ENCODE assay signal across 12 cellular contexts in the genomic region with DNA sequence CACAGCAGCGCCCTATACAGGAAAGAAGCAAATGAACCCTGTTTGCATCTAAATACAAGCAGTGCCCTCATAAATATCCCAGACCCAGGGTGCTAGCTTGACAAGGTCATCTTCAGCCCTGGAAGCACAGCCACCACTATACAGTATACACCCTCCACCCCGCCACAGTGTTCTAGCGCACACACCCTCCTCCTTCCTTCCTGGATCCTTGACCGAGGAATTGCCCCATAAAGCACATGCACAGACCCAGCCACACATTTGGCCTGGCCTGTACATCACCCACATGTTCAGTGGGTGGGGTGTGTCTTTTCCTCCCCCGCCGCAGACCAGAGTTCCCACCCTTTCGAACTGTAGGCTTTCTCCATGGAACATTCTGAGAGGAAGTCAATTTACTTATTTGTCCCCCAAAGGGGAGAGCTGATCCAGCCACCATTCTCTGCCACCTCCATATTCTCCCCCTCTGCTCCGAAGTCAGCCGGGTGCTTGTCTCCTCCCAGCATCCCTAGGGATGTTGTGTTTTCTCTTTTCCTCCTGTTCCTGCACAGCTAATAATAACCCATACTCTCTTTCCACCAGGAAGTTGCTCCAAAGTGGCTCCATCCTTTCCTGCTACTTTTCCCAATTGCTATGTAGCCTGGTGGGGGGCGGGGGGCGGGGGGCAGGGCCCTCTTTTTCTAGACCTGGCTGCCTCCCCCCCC. TPM values are rescaled to one million over a fixed set of nuclear protein-coding genes. Genes with fewer than 3 reads are reported as not detected.
DNase-seq lines count a peak whose midpoint lies in the region; ATAC-seq and TF ChIP-seq lines count a peak whose summit lies in the region.
"Had no signal": no experiment of that assay in that cellular context is flagged by ENCODE, and none has a peak within 500 bp of the region (broad histone marks: within the 10 kb centered on the region; RNA-seq: fewer than 3 reads in every experiment).

No MANE protein-coding gene starts in this region.

- H3K23ac ChIP-seq in mesenchymal stem cell (ENCODE audit: low read length in 2 of 2), result no peak overlapping the region

- ATAC-seq in body of pancreas (peak; percentile 43), GM21515 (IDR thresholded peaks at IDR 0.05; ENCODE audit: unreplicated experiment) (no peak), GM21717 (IDR thresholded peaks at IDR 0.05; ENCODE audit: unreplicated experiment) (no peak)
- ATAC-seq: PC-3 had no signal

- no peaks in the 10 kb centered on the region for H3K36me3 Mint-ChIP-seq in endodermal cell (ENCODE audit: low read depth)

- H3K18ac ChIP-seq in mesenchymal stem cell (ENCODE audit: low read depth in 1 of 2, low read length in 2 of 2), result no peak overlapping the region

- H3K9me3 ChIP-seq in Karpas-422 (ENCODE audit: low read length) (no peaks in the 10 kb centered on the region), body of pancreas (no peaks in the 10 kb centered on the region), mesenchymal stem cell (ENCODE audit: control insufficient read depth, low read length) (no peaks in the 10 kb centered on the region), endodermal cell (ENCODE audit: control insufficient read depth, low read length) (no peaks in the 10 kb centered on the region)
- H3K9me3 ChIP-seq: MG63 had no signal

- peaks cover 41% of the 10 kb centered on the region for H3K79me2 ChIP-seq in Karpas-422 (ENCODE audit: low read length)

- H3K27me3 ChIP-seq in Karpas-422 (ENCODE audit: low read length) (no peaks in the 10 kb centered on the region), body of pancreas (no peaks in the 10 kb centered on the region), mesenchymal stem cell (ENCODE audit: control insufficient read depth in 1 of 2, insufficient read depth in 1 of 2, low read length in 2 of 2) (peaks cover 0 to 35% of the 10 kb centered on the region in 2 experiments), endodermal cell (ENCODE audit: control insufficient read depth, insufficient read depth, low read length, poor library complexity, severe bottlenecking) (peaks cover 8% of the 10 kb centered on the region)
- H3K27me3 ChIP-seq: MG63 had no signal

- H4K8ac ChIP-seq in mesenchymal stem cell (ENCODE audit: low read length), result no peak overlapping the region

- no peaks in the 10 kb centered on the region for H3K9me3 Mint-ChIP-seq in endodermal cell

- peaks cover 71% of the 10 kb centered on the region for H3K4me1 ChIP-seq in Karpas-422 (ENCODE audit: low read length)
- H3K4me1 ChIP-seq in body of pancreas, result peaks cover 16% of the 10 kb centered on the region
- H3K4me1 ChIP-seq in mesenchymal stem cell (ENCODE audit: control insufficient read depth, insufficient read depth, low read depth, low read length), result no peaks in the 10 kb centered on the region
- no peaks in the 10 kb centered on the region for H3K4me1 ChIP-seq in endodermal cell (ENCODE audit: control insufficient read depth, insufficient read depth, low read length)

- TF ChIP-seq CTCF in body of pancreas (IDR thresholded peaks at IDR 0.05) (no peak), endodermal cell (conservative IDR thresholded peaks at IDR 0.05) (no peak)

- H3K4ac ChIP-seq in mesenchymal stem cell (ENCODE audit: low read depth in 1 of 2, low read length in 2 of 2), result no peak overlapping the region

- peaks cover 2% of the 10 kb centered on the region for H3K4me1 Mint-ChIP-seq in endodermal cell

- H2AFZ ChIP-seq in Karpas-422 (ENCODE audit: low read length) (no peak overlapping the region), mesenchymal stem cell (ENCODE audit: low read depth, low read length) (no peak overlapping the region)

- H3K27ac ChIP-seq in Karpas-422 (ENCODE audit: low read length) (peak overlapping the region; percentile 68), body of pancreas (peak overlapping the region in 2 of 4 donors; percentile 21 to 68), mesenchymal stem cell (ENCODE audit: low read length, poor library complexity, severe bottlenecking) (no peak overlapping the region), endodermal cell (ENCODE audit: low read depth, low read length) (no peak overlapping the region)
- H3K27ac ChIP-seq: C4-2B had no signal

- no peak overlapping the region for H3K9ac ChIP-seq in Karpas-422 (ENCODE audit: low read length)
- no peak overlapping the region for H3K9ac ChIP-seq in mesenchymal stem cell (ENCODE audit: low read length)
- H3K9ac ChIP-seq in endodermal cell (ENCODE audit: extremely low read depth, low read length, poor library complexity, severe bottlenecking), result no peak overlapping the region

- intact Hi-C loops in body of pancreas (cut with DNase I), result no loop called here

- H3K4me2 ChIP-seq in Karpas-422 (ENCODE audit: low read depth, low read length, poor library complexity, severe bottlenecking) (no peak overlapping the region), mesenchymal stem cell (ENCODE audit: low read length, poor library complexity, severe bottlenecking) (no peak overlapping the region)

- H2BK15ac ChIP-seq in mesenchymal stem cell (ENCODE audit: low read depth, poor library complexity, severe bottlenecking), result no peak overlapping the region

- no peaks in the 10 kb centered on the region for H3K9me2 ChIP-seq in Karpas-422 (replicated peaks; ENCODE audit: insufficient read depth, low read length)

- H3K36me3 ChIP-seq in Karpas-422 (ENCODE audit: insufficient read depth, low read length) (peaks cover 33% of the 10 kb centered on the region), body of pancreas (replicated peaks in 1 of 2; ENCODE audit: insufficient read depth in 1 of 2, low read depth in 2 of 2) (no peaks in the 10 kb centered on the region), mesenchymal stem cell (ENCODE audit: control insufficient read depth in 1 of 2, insufficient read depth in 2 of 2, low read depth in 1 of 2, low read length in 2 of 2) (peaks cover 0 to 17% of the 10 kb centered on the region in 2 experiments), endodermal cell (ENCODE audit: control insufficient read depth, insufficient read depth, low read length) (no peaks in the 10 kb centered on the region)
- H3K36me3 ChIP-seq: MG63 had no signal

- H4K20me1 ChIP-seq in Karpas-422 (ENCODE audit: insufficient read depth, low read depth, low read length), result no peaks in the 10 kb centered on the region

- no peak overlapping the region for H3K27ac Mint-ChIP-seq in endodermal cell

- no peak for TF ChIP-seq POLR2A in body of pancreas (IDR thresholded peaks at IDR 0.05)

- H2BK120ac ChIP-seq in mesenchymal stem cell (ENCODE audit: low read depth, low read length), result no peak overlapping the region

- no peak overlapping the region for H2BK12ac ChIP-seq in mesenchymal stem cell (ENCODE audit: low read length in 2 of 2)

- H3K14ac ChIP-seq in mesenchymal stem cell (ENCODE audit: low read length in 2 of 2), result no peak overlapping the region

- no peak overlapping the region for H2AK5ac ChIP-seq in mesenchymal stem cell (ENCODE audit: low read length, severe bottlenecking)

- no peak overlapping the region for H3K4me3 Mint-ChIP-seq in endodermal cell

- no peak overlapping the region for H3K4me3 ChIP-seq in Karpas-422 (ENCODE audit: low read length)
- H3K4me3 ChIP-seq in body of pancreas, result no peak overlapping the region
- H3K4me3 ChIP-seq in mesenchymal stem cell (ENCODE audit: insufficient read depth in 1 of 2, low read depth in 1 of 2, low read length in 2 of 2), result no peak overlapping the region
- H3K4me3 ChIP-seq in endodermal cell (ENCODE audit: low read length), result no peak overlapping the region
- H3K4me3 ChIP-seq: MG63 had no signal

- peak overlapping the region; percentile 46 for H4K91ac ChIP-seq in mesenchymal stem cell (ENCODE audit: low read length)

- peaks cover 16% of the 10 kb centered on the region for H3K27me3 Mint-ChIP-seq in endodermal cell (ENCODE audit: insufficient read depth)

- peak; percentile 66 for DNase-seq in Ammon's horn (ENCODE audit: low spot score)
- no peak for DNase-seq in Karpas-422
- DNase-seq in body of pancreas, result peak in 2 of 4 donors; percentile 18 to 73
- no peak for DNase-seq in mesenchymal stem cell
- no peak for DNase-seq in hippocampal formation (lab: John Stamatoyannopoulos, UW)
- DNase-seq in endodermal cell, result no peak
- DNase-seq: MG63, PC-3 had no signal

- H3K79me1 ChIP-seq in mesenchymal stem cell (replicated peaks; ENCODE audit: low read length, poor library complexity, severe bottlenecking), result no peaks in the 10 kb centered on the region

- H2BK5ac ChIP-seq in mesenchymal stem cell (ENCODE audit: low read depth, low read length, poor library complexity, severe bottlenecking), result no peak overlapping the region

- WGBS in body of pancreas, 2 donors, result 62 to 68% methylated on average over 11 of the region's 11 CpGs
- WGBS in mesenchymal stem cell, result 85% methylated on average over 11 of the region's 11 CpGs
- 88 to 94% methylated on average over 3 to 11 of the region's 11 CpGs for WGBS in endodermal cell (ENCODE audit: insufficient coverage in 1 of 2, insufficient read length in 1 of 2), 2 experiments

RNA-seq across cellular contexts. Expression of a gene that starts 6.6 kb away (rescaled TPM):
- total RNA-seq in Karpas-422 (2014; rRNA removed; shearing (Covaris generic); ENCODE audit: low replicate concordance), result 20.2 and 29.9 TPM in 2 replicates
- total RNA-seq in body of pancreas, result 1 to 10 TPM; 4.9 to 6.3 TPM
- 1.5 TPM for polyA plus RNA-seq in mesenchymal stem cell (2013, experiment 1 of 2)
- 1.8 TPM for polyA plus RNA-seq in mesenchymal stem cell (2013, experiment 2 of 2)
- total RNA-seq in endodermal cell, result 1 to 10 TPM in 1 of 2 donors, under 1 TPM in 1; 0.58 to 1.7 TPM
- 0.64 TPM for polyA plus RNA-seq in endodermal cell (2013, experiment 1 of 2)
- 0.83 TPM for polyA plus RNA-seq in endodermal cell (2013, experiment 2 of 2)
- total RNA-seq: PC-3, renal cortical epithelial cell had no signal

RNA-seq across cellular contexts. Expression of a gene that starts 6.7 kb away (rescaled TPM):
- total RNA-seq in Karpas-422 (2014; rRNA removed; shearing (Covaris generic); ENCODE audit: low replicate concordance), result 25.3 and 40.2 TPM in 2 replicates
- total RNA-seq in body of pancreas (10 to 100 TPM in 1 of 2 donors, not detected in 1; 16.8 TPM), endodermal cell (1 to 10 TPM in 1 of 2 donors, not detected in 1; 1.1 TPM)
- polyA plus RNA-seq in mesenchymal stem cell (2013, experiment 1 of 2), result 0.64 TPM
- polyA plus RNA-seq in mesenchymal stem cell (2013, experiment 2 of 2), result 0.75 TPM
- not detected for polyA plus RNA-seq in endodermal cell (2013, experiment 1 of 2)
- 1.1 TPM for polyA plus RNA-seq in endodermal cell (2013, experiment 2 of 2)
- total RNA-seq: renal cortical epithelial cell had no signal

RNA-seq across cellular contexts. Expression of a gene that starts 13.5 kb away (rescaled TPM):
- 2.3 TPM in 1 of 2 replicates, not detected in the other for total RNA-seq in Karpas-422 (2014; rRNA removed; shearing (Covaris generic); ENCODE audit: low replicate concordance)
- total RNA-seq in body of pancreas (10 to 100 TPM in 1 of 2 donors, not detected in 1; 13.5 TPM), endodermal cell (1 to 10 TPM in 1 of 2 donors, under 1 TPM in 1; 0.82 to 1.3 TPM)
- polyA plus RNA-seq in mesenchymal stem cell (2013, experiment 1 of 2), result 0.77 TPM
- polyA plus RNA-seq in mesenchymal stem cell (2013, experiment 2 of 2), result 0.81 TPM
- polyA plus RNA-seq in endodermal cell (2013, experiment 1 of 2), result 0.43 TPM
- 0.87 TPM for polyA plus RNA-seq in endodermal cell (2013, experiment 2 of 2)
